ENCODE assay signal across 23 cellular contexts in genomic region chr2:233462826-233463470, GRCh38.
DNase-seq lines count a peak whose midpoint lies in the region; ATAC-seq and TF ChIP-seq lines count a peak whose summit lies in the region.
"Had no signal": no experiment of that assay in that cellular context is flagged by ENCODE, and none has a peak within 500 bp of the region (broad histone marks: within the 10 kb centered on the region; RNA-seq: fewer than 3 reads in every experiment).

No MANE protein-coding gene starts in this region.

- H3K4me3 ChIP-seq in spleen, result no peak overlapping the region
- H3K4me3 ChIP-seq: Peyer's patch had no signal

- H3K9me3 ChIP-seq in spleen, result no peaks in the 10 kb centered on the region
- H3K9me3 ChIP-seq: Caco-2, Peyer's patch had no signal

- no peaks in the 10 kb centered on the region for H3K27me3 Mint-ChIP-seq in central memory CD8-positive, alpha-beta T cell
- H3K27me3 Mint-ChIP-seq in memory B cell, result no peaks in the 10 kb centered on the region
- H3K27me3 Mint-ChIP-seq: CD4-positive, alpha-beta T cell; IgD-negative memory B cell had no signal

- DNase-seq in Right ventricle myocardium superior, result peak; percentile 24
- no peak for DNase-seq in cardiac septum (ENCODE audit: low spot score)
- DNase-seq in central memory CD8-positive, alpha-beta T cell (ENCODE audit: low spot score in 2 of 2), result no peak
- no peak for DNase-seq in memory B cell (ENCODE audit: low spot score in 2 of 2)
- DNase-seq in spleen, result peak; percentile 56
- DNase-seq in inferior parietal cortex (ENCODE audit: extremely low spot score), result no peak
- no peak for DNase-seq in stimulated activated CD4-positive, alpha-beta T cell treated with anti-CD3 and anti-CD28 coated beads, Interleukin-15, amount 100 ng/mL, for 24 hours
- no peak for DNase-seq in activated CD4-positive, CD25-positive, alpha-beta regulatory T cell (lab: John Stamatoyannopoulos, UW)
- DNase-seq: 8988T; Caco-2; CD4-positive, alpha-beta T cell; HCEC 1CT; Karpas-422; NCI-H1048; NCI-H146; NCI-H2081; NCI-H510A; NCI-H748 treated with DMSO at 0.1 percent for 48 hours; NK-92 treated with Interleukin-12 subunit alpha and Interleukin-12 subunit beta, amount 100 ng/mL, for 24 hours; SHP77 had no signal

- 92 to 96% (median 96%) methylated on average over 17 to 21 of the region's 21 CpGs for WGBS in spleen, 5 donors

- peaks cover 6% of the 10 kb centered on the region for H3K4me1 Mint-ChIP-seq in central memory CD8-positive, alpha-beta T cell
- no peaks in the 10 kb centered on the region for H3K4me1 Mint-ChIP-seq in memory B cell
- H3K4me1 Mint-ChIP-seq: IgD-negative memory B cell had no signal

- intact Hi-C loops in Right ventricle myocardium superior (cut with DNase I) (no loop called here), cardiac septum (cut with DNase I) (no loop called here), spleen (cut with DNase I; ENCODE audit: low total_unique reads) (no loop called here)

- H3K27me3 ChIP-seq in spleen (replicated peaks in 1 of 7), result no peaks in the 10 kb centered on the region
- H3K27me3 ChIP-seq: Peyer's patch had no signal

- H3K36me3 ChIP-seq in spleen, result peaks cover 5 to 100% (median 93%) of the 10 kb centered on the region in 6 donors

- no peak for TF ChIP-seq POLR2A in spleen (IDR thresholded peaks at IDR 0.05)

- H3K36me3 Mint-ChIP-seq in central memory CD8-positive, alpha-beta T cell (ENCODE audit: insufficient read depth), result peaks cover 56% of the 10 kb centered on the region
- peaks cover 49% of the 10 kb centered on the region for H3K36me3 Mint-ChIP-seq in memory B cell

- no peaks in the 10 kb centered on the region for H3K4me1 ChIP-seq in spleen
- H3K4me1 ChIP-seq: Caco-2, Peyer's patch had no signal

- peak overlapping the region; percentile 32 for H3K27ac Mint-ChIP-seq in central memory CD8-positive, alpha-beta T cell (ENCODE audit: low read depth)
- H3K27ac Mint-ChIP-seq in memory B cell, result peak overlapping the region; percentile 82
- H3K27ac Mint-ChIP-seq: CD4-positive, alpha-beta T cell had no signal

- ATAC-seq in Right ventricle myocardium superior (ENCODE audit: poor library complexity), result no peak
- ATAC-seq in central memory CD8-positive, alpha-beta T cell (replicated peaks; ENCODE audit: extremely low read depth, poor library complexity, severe bottlenecking), result no peak
- no peak for ATAC-seq in memory B cell (ENCODE audit: low read depth)

- H3K9me3 Mint-ChIP-seq in central memory CD8-positive, alpha-beta T cell, result no peaks in the 10 kb centered on the region
- peaks cover 2% of the 10 kb centered on the region for H3K9me3 Mint-ChIP-seq in memory B cell
- H3K9me3 Mint-ChIP-seq: CD4-positive, alpha-beta T cell; IgD-negative memory B cell had no signal

- H3K4me3 Mint-ChIP-seq in central memory CD8-positive, alpha-beta T cell, result no peak overlapping the region
- H3K4me3 Mint-ChIP-seq in memory B cell, result no peak overlapping the region
- H3K4me3 Mint-ChIP-seq: CD4-positive, alpha-beta T cell; IgD-negative memory B cell had no signal

- H3K27ac ChIP-seq in spleen, result no peak overlapping the region
- H3K27ac ChIP-seq: HL-60, Peyer's patch had no signal

- no peak for TF ChIP-seq CTCF in spleen (IDR thresholded peaks at IDR 0.05 in 8 of 11, conservative IDR thresholded peaks at IDR 0.05 in 3 of 11)

Comparison
In these comparisons a context has a peak if more than half of its experiments do, and no peak if none do; other contexts are left out.
1. DNase-seq: peak in Right ventricle myocardium superior (single experiment) and spleen (single experiment); none in cardiac septum (single experiment), central memory CD8-positive, alpha-beta T cell (0 of 2), memory B cell (0 of 2), inferior parietal cortex (single experiment), stimulated activated CD4-positive, alpha-beta T cell treated with anti-CD3 and anti-CD28 coated beads, Interleukin-15, amount 100 ng/mL, for 24 hours (single experiment) and activated CD4-positive, CD25-positive, alpha-beta regulatory T cell (0 of 4).